In genomic region chr5:130773813-130774212, GRCh38 we compare ENCODE assay signal across 20 cellular contexts.
DNase-seq lines count a peak whose midpoint lies in the region; ATAC-seq, FAIRE-seq and TF ChIP-seq lines count a peak whose summit lies in the region.
"Had no signal": no experiment of that assay in that cellular context is flagged by ENCODE, and none has a peak within 500 bp of the region (broad histone marks: within the 10 kb centered on the region; RNA-seq: fewer than 3 reads in every experiment).

No MANE protein-coding gene starts in this region.

- H3K9me3 ChIP-seq in pancreas (no peaks in the 10 kb centered on the region), prostate gland (no peaks in the 10 kb centered on the region), body of pancreas (no peaks in the 10 kb centered on the region)
- H3K9me3 ChIP-seq: right lobe of liver, uterus had no signal

- WGBS in pancreas, 2 donors = 18 to 29% methylated on average over 3 of the region's 3 CpGs
- 67% methylated on average over 3 of the region's 3 CpGs for WGBS in prostate gland
- WGBS in body of pancreas, 2 donors = 23 to 27% methylated on average over 3 of the region's 3 CpGs

- ATAC-seq in pancreas (peak in 3 of 4 donors; percentile 30 to 60 (median 38)), HG03354 (IDR thresholded peaks at IDR 0.05; ENCODE audit: poor library complexity, severe bottlenecking, unreplicated experiment) (no peak), body of pancreas (no peak)
- ATAC-seq: GM23338; left ventricle myocardium superior; right lobe of liver; stimulated activated naive B cell treated with anti-CD40 and anti-IgM and Interleukin-4, amounts not matched to agents 10 μg/mL and 1 μg/mL and 100 μg/mL, for 72 hours had no signal

- DNase-seq in HPDE6-E6E7 (ENCODE audit: extremely low spot score) = peak; percentile 73
- DNase-seq in NCI-H69 (lab: John Stamatoyannopoulos, UW) = peak; percentile 20
- DNase-seq in epithelial cell of prostate (ENCODE audit: low read depth, low spot score) = peak; percentile 51
- no peak for DNase-seq in pancreas
- no peak for DNase-seq in prostate gland (ENCODE audit: low spot score)
- DNase-seq in body of pancreas = no peak
- DNase-seq: activated CD4-positive, CD25-positive, alpha-beta regulatory T cell treated with anti-CD3 and anti-CD28 coated beads, Interleukin-2, amount 50 U/mL, for 72 hours; activated naive CD8-positive, alpha-beta T cell treated with anti-CD3 and anti-CD28 coated beads for 36 hours; CD4-positive, alpha-beta T cell; head of caudate nucleus; left ventricle myocardium superior; NCI-H2107; right lobe of liver; stimulated activated naive B cell treated with anti-CD40 and anti-IgM and Interleukin-4, amounts not matched to agents 10 μg/mL and 1 μg/mL and 100 μg/mL, for 72 hours; T-helper 1 cell; uterus had no signal

- H3K27ac ChIP-seq in epithelial cell of prostate (no peak overlapping the region), pancreas (no peak overlapping the region), prostate gland (no peak overlapping the region), body of pancreas (no peak overlapping the region)
- H3K27ac ChIP-seq: KMS-11, right lobe of liver, uterus had no signal

- intact Hi-C loops in pancreas (cut with DNase I) = no loop called here
- intact Hi-C loops in prostate gland (cut with DNase I) = no loop called here
- intact Hi-C loops in body of pancreas (cut with DNase I) = no loop called here

- H3K27me3 ChIP-seq in pancreas (no peaks in the 10 kb centered on the region), prostate gland (replicated peaks; ENCODE audit: insufficient read depth) (no peaks in the 10 kb centered on the region), body of pancreas (no peaks in the 10 kb centered on the region)
- H3K27me3 ChIP-seq: right lobe of liver, uterus had no signal

- TF ChIP-seq POLR2A in prostate gland (IDR thresholded peaks at IDR 0.05) (no peak), body of pancreas (IDR thresholded peaks at IDR 0.05) (no peak)

- H3K4me3 ChIP-seq in pancreas (no peak overlapping the region), prostate gland (no peak overlapping the region), body of pancreas (no peak overlapping the region)
- H3K4me3 ChIP-seq: GM23338, right lobe of liver, uterus had no signal

- H3K36me3 ChIP-seq in pancreas = no peaks in the 10 kb centered on the region
- no peaks in the 10 kb centered on the region for H3K36me3 ChIP-seq in prostate gland
- no peaks in the 10 kb centered on the region for H3K36me3 ChIP-seq in body of pancreas (replicated peaks in 1 of 2; ENCODE audit: insufficient read depth in 1 of 2, low read depth in 2 of 2)
- H3K36me3 ChIP-seq: right lobe of liver, uterus had no signal

- no peak for FAIRE-seq in pancreas (lab: Jason Lieb, UNC)
- FAIRE-seq: GM18507 had no signal

- TF ChIP-seq CTCF in pancreas (IDR thresholded peaks at IDR 0.05) = no peak
- no peak for TF ChIP-seq CTCF in prostate gland (IDR thresholded peaks at IDR 0.05)
- TF ChIP-seq CTCF in body of pancreas (IDR thresholded peaks at IDR 0.05) = no peak

- H3K4me1 ChIP-seq in pancreas (no peaks in the 10 kb centered on the region), prostate gland (replicated peaks) (no peaks in the 10 kb centered on the region), body of pancreas (no peaks in the 10 kb centered on the region)
- H3K4me1 ChIP-seq: right lobe of liver, uterus had no signal

Comparison
In these comparisons a context has a peak if more than half of its experiments do, and no peak if none do; other contexts are left out.
1. DNase-seq: peak in HPDE6-E6E7 (single experiment), NCI-H69 (single experiment) and epithelial cell of prostate (single experiment); none in pancreas (0 of 6), prostate gland (single experiment) and body of pancreas (0 of 4).
2. ATAC-seq: peak in pancreas (3 of 4); none in HG03354 (single experiment) and body of pancreas (single experiment).